In the genomic region with DNA sequence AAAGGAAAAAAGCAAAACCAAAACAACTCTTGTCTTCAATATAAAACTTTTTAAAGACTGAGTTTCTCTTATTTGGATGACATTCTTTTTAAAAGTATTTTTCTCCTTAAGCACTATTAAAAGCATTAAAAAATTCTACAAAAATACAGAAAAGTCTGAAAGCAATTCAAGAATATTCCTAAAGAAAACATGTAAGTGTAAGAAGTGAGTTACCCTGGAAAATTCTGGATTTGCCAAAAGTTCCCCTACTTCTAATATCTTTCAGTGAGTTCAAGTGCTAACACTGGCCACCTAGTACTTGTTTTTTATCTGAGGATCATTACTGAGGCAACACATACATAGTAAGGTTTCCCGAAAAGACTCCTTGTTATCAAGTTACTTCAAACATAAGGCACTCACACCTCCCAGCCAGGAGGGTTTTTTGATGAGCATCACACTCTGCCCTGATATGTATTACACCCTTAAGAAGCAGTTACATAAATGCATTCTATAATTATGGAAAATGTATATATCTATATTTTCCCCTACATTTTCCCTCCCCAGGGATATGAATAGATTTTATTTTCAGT, we compare ENCODE assay signal across 10 cellular contexts.
DNase-seq lines count a peak whose midpoint lies in the region; ATAC-seq and TF ChIP-seq lines count a peak whose summit lies in the region.
"Had no signal": no experiment of that assay in that cellular context is flagged by ENCODE, and none has a peak within 500 bp of the region (broad histone marks: within the 10 kb centered on the region; RNA-seq: fewer than 3 reads in every experiment).

No MANE protein-coding gene starts in this region.

- TF ChIP-seq CTCF in right atrium auricular region (IDR thresholded peaks at IDR 0.05) = no peak
- no peak for TF ChIP-seq CTCF in mammary epithelial cell (conservative IDR thresholded peaks at IDR 0.05 in 1 of 2, IDR thresholded peaks at IDR 0.05 in 1 of 2; ENCODE audit: extremely low read depth in 1 of 2, insufficient read depth in 1 of 2, low read depth in 1 of 2, low read length in 2 of 2)
- no peak for TF ChIP-seq CTCF in neural cell (IDR thresholded peaks at IDR 0.05; ENCODE audit: poor library complexity, severe bottlenecking)

- H3K4me3 ChIP-seq in right atrium auricular region (peak overlapping the region in 1 of 2 donors; percentile 34), mammary epithelial cell (replicated peaks in 1 of 3; ENCODE audit: insufficient read depth in 1 of 3, low read depth in 2 of 3, low read length in 3 of 3) (peak overlapping the region in 1 of 3 experiments; percentile 51), neural cell (ENCODE audit: low read length) (peak overlapping the region; percentile 75), aorta (ENCODE audit: low read length in 2 of 2) (peak overlapping the region; percentile 46 to 69)

- H3K9me3 ChIP-seq in right atrium auricular region = no peaks in the 10 kb centered on the region
- H3K9me3 ChIP-seq in mammary epithelial cell (replicated peaks; ENCODE audit: insufficient read depth, low read length) = no peaks in the 10 kb centered on the region
- no peaks in the 10 kb centered on the region for H3K9me3 ChIP-seq in neural cell (ENCODE audit: low read length)
- H3K9me3 ChIP-seq in aorta (ENCODE audit: control insufficient read depth, low read length) = no peaks in the 10 kb centered on the region
- H3K9me3 ChIP-seq: neutrophil had no signal

- no peak for TF ChIP-seq EP300 in neural cell (conservative IDR thresholded peaks at IDR 0.05; ENCODE audit: poor library complexity, severe bottlenecking)

- WGBS in mammary epithelial cell (ENCODE audit: low coverage, missing lambda C conversion rate) = 8% methylated on average over 1 of the region's 1 CpG
- WGBS in aorta, 2 donors = 6 to 20% methylated on average over 1 of the region's 1 CpG

- H3K27ac ChIP-seq in right atrium auricular region (peak overlapping the region; percentile 77 to 82), mammary epithelial cell (ENCODE audit: insufficient read depth, low read depth, low read length) (peak overlapping the region; percentile 96), neural cell (ENCODE audit: low read length) (peak overlapping the region; percentile 55), aorta (ENCODE audit: low read depth in 1 of 2, low read length in 2 of 2) (no peak overlapping the region)
- H3K27ac ChIP-seq: neutrophil had no signal

- in situ Hi-C loops in mammary epithelial cell (cut with MboI; ENCODE audit: low sequenced_read_pairs in 2 of 2) = no loop called here

- H3K9ac ChIP-seq in mammary epithelial cell (ENCODE audit: insufficient read depth, low read length) = peak overlapping the region; percentile 77
- H3K9ac ChIP-seq in neural cell (ENCODE audit: low read length) = peak overlapping the region; percentile 79

- BruUV-seq in mammary epithelial cell (replicated peaks; lab: Mats Ljungman, UMichigan) = no TSS peak

- intact Hi-C loops in Right ventricle myocardium superior (cut with DNase I) = no loop called here
- intact Hi-C loops in mammary epithelial cell (cut with micrococcal nuclease) = no loop called here
- intact Hi-C loops in aorta (cut with DNase I) = no loop called here

- peaks cover 9% of the 10 kb centered on the region for H3K79me2 ChIP-seq in mammary epithelial cell (ENCODE audit: insufficient read depth, low read length)
- H3K79me2 ChIP-seq in neural cell (replicated peaks; ENCODE audit: insufficient read depth, low read length) = peaks cover 70% of the 10 kb centered on the region

- no peaks in the 10 kb centered on the region for H4K20me1 ChIP-seq in mammary epithelial cell (ENCODE audit: insufficient read depth, low read length)
- H4K20me1 ChIP-seq in neural cell (ENCODE audit: insufficient read depth) = no peaks in the 10 kb centered on the region

- no peak for ATAC-seq in Right ventricle myocardium superior (ENCODE audit: poor library complexity)
- ATAC-seq in aorta (ENCODE audit: low FRiP score) = no peak
- ATAC-seq in GM21515 (IDR thresholded peaks at IDR 0.05; ENCODE audit: unreplicated experiment) = no peak

- no peaks in the 10 kb centered on the region for H3F3A ChIP-seq in neural cell (ENCODE audit: insufficient read depth, low read length, poor library complexity, severe bottlenecking)

- H2AFZ ChIP-seq in mammary epithelial cell (ENCODE audit: low read depth, low read length) = peak overlapping the region; percentile 71
- no peak overlapping the region for H2AFZ ChIP-seq in neural cell (ENCODE audit: low read depth, low read length)

- H3K36me3 ChIP-seq in right atrium auricular region (no peaks in the 10 kb centered on the region), mammary epithelial cell (ENCODE audit: insufficient read depth, low read length) (no peaks in the 10 kb centered on the region), neural cell (ENCODE audit: insufficient read depth, low read length) (no peaks in the 10 kb centered on the region), aorta (ENCODE audit: control insufficient read depth in 1 of 2, insufficient read depth in 2 of 2, low read length in 1 of 2) (no peaks in the 10 kb centered on the region)
- H3K36me3 ChIP-seq: neutrophil had no signal

- H3K4me2 ChIP-seq in mammary epithelial cell (ENCODE audit: insufficient read depth, low read depth, low read length) (peak overlapping the region; percentile 98), neural cell (ENCODE audit: low read length) (peak overlapping the region; percentile 93)

- H3K4me1 ChIP-seq in right atrium auricular region = peaks cover 0 to 62% of the 10 kb centered on the region in 2 donors
- H3K4me1 ChIP-seq in mammary epithelial cell (ENCODE audit: insufficient read depth, low read length) = peaks cover 28% of the 10 kb centered on the region
- peaks cover 0 to 7% of the 10 kb centered on the region in 2 donors for H3K4me1 ChIP-seq in aorta (ENCODE audit: control insufficient read depth in 1 of 2, insufficient read depth in 2 of 2, low read length in 2 of 2)

- H3K9me2 ChIP-seq in neural cell (ENCODE audit: insufficient read depth, low read length) = no peaks in the 10 kb centered on the region

- H3K27me3 ChIP-seq in right atrium auricular region (no peaks in the 10 kb centered on the region), mammary epithelial cell (ENCODE audit: insufficient read depth, low read length) (no peaks in the 10 kb centered on the region), neural cell (ENCODE audit: insufficient read depth, low read depth, low read length) (no peaks in the 10 kb centered on the region), aorta (ENCODE audit: control insufficient read depth in 1 of 2, insufficient read depth in 2 of 2, low read length in 1 of 2) (no peaks in the 10 kb centered on the region)

- no peak for TF ChIP-seq RAD21 in neural cell (conservative IDR thresholded peaks at IDR 0.05)

- DNase-seq in right atrium auricular region (ENCODE audit: low spot score) = no peak
- no peak for DNase-seq in Right ventricle myocardium superior
- DNase-seq in mammary epithelial cell = no peak
- DNase-seq in aorta = no peak
- no peak for DNase-seq in T1000 (lab: John Stamatoyannopoulos, UW)
- DNase-seq in NOMO-1 treated with DMSO at 0.1 percent for 48 hours (lab: John Stamatoyannopoulos, UW; ENCODE audit: unreplicated experiment) = no peak
- DNase-seq: RPMI8226 had no signal

- dilution Hi-C loops in mammary epithelial cell (cut with HindIII; ENCODE audit: low sequenced_read_pairs) = no loop called here

- CTCF ChIA-PET in mammary epithelial cell (lab: Charles Lee; ENCODE audit: low non-redundant PET) = interaction anchor here (0.6 kb wide), 1 partner anchor 68 kb away, joined by 20 read pairs; no protein-coding TSS in a partner anchor

TF ChIP-seq in neural cell, 6 proteins besides CTCF, POLR2A, EP300 and RAD21:
- TF ChIP-seq REST (IDR thresholded peaks at IDR 0.05; ENCODE audit: borderline replicate concordance) (no peak), TAF1 (IDR thresholded peaks at IDR 0.05; ENCODE audit: low read depth) (no peak), POLR2AphosphoS5 (IDR thresholded peaks at IDR 0.05) (no peak), SMC3 (conservative IDR thresholded peaks at IDR 0.05; ENCODE audit: poor library complexity) (no peak), EZH2 (IDR thresholded peaks at IDR 0.05; ENCODE audit: borderline replicate concordance, insufficient read depth, low read length, poor library complexity, severe bottlenecking) (no peak), MXI1 (conservative IDR thresholded peaks at IDR 0.05; ENCODE audit: poor library complexity, severe bottlenecking) (no peak)

Comparison
In these comparisons a context has a peak if more than half of its experiments do, and no peak if none do; other contexts are left out.
1. H3K27ac ChIP-seq: peak in right atrium auricular region (2 of 2), mammary epithelial cell (single experiment) and neural cell (single experiment); none in aorta (0 of 2).